Comparison of ENCODE assay signal across 21 cellular contexts in genomic region chr11:130464289-130464812, GRCh38. TPM values are rescaled to one million over a fixed set of nuclear protein-coding genes. Genes with fewer than 3 reads are reported as not detected.
DNase-seq lines count a peak whose midpoint lies in the region; ATAC-seq and TF ChIP-seq lines count a peak whose summit lies in the region.
"Had no signal": no experiment of that assay in that cellular context is flagged by ENCODE, and none has a peak within 500 bp of the region (broad histone marks: within the 10 kb centered on the region; RNA-seq: fewer than 3 reads in every experiment).

No MANE protein-coding gene starts in this region.

- ATAC-seq in HG03095 (IDR thresholded peaks at IDR 0.05; ENCODE audit: unreplicated experiment) (no peak), HG03045 (IDR thresholded peaks at IDR 0.05; ENCODE audit: unreplicated experiment) (no peak), HG03135 (IDR thresholded peaks at IDR 0.05; ENCODE audit: unreplicated experiment) (no peak)
- ATAC-seq: Panc1, SK-N-SH treated with all-trans-retinoic acid at 6 μM for 48 hours had no signal

- no peaks in the 10 kb centered on the region for H3K4me1 ChIP-seq in osteoblast (ENCODE audit: insufficient read depth, low read length)
- no peaks in the 10 kb centered on the region for H3K4me1 ChIP-seq in Caco-2
- H3K4me1 ChIP-seq: BE2C had no signal

- POLR2A ChIA-PET in Caco-2 (lab: Charles Lee): no interaction called here

- CTCF ChIA-PET in Caco-2 (lab: Charles Lee): interaction anchor here (1.2 kb wide), 1 partner anchor 395 kb away, joined by 4 read pairs; no protein-coding TSS in a partner anchor

- no peak overlapping the region for H3K4me3 ChIP-seq in fibroblast of mammary gland (ENCODE audit: control insufficient read depth, low read depth, low read length)
- no peak overlapping the region for H3K4me3 ChIP-seq in osteoblast (ENCODE audit: insufficient read depth, low read length)
- H3K4me3 ChIP-seq in Caco-2 (ENCODE audit: low read depth, low read length): no peak overlapping the region

- H3K4me3 Mint-ChIP-seq in HFFc6 (no peak overlapping the region), Caco-2 (ENCODE audit: unreplicated experiment) (no peak overlapping the region)

- no peaks in the 10 kb centered on the region for H3K9me3 ChIP-seq in osteoblast (ENCODE audit: low read depth, low read length)
- no peaks in the 10 kb centered on the region for H3K9me3 ChIP-seq in Caco-2
- H3K9me3 ChIP-seq: BE2C had no signal

- no peak overlapping the region for H3K4me2 ChIP-seq in osteoblast (ENCODE audit: insufficient read depth, low read length)

- H3K27ac Mint-ChIP-seq in HFFc6 (no peak overlapping the region), Caco-2 (ENCODE audit: unreplicated experiment) (no peak overlapping the region)

- DNase-seq in AG20443 (ENCODE audit: low spot score) (peak; percentile 50), HFFc6 (peak; percentile 3), fibroblast of mammary gland (ENCODE audit: low read depth) (peak; percentile 67), osteoblast (ENCODE audit: insufficient read length, low spot score, missing footprints) (peak; percentile 74), Caco-2 (no peak)
- DNase-seq: BE2C, DND-41, KG1, NCI-H1105, NCI-H146, NCI-H2029, NCI-H2227 treated with DMSO at 0.1 percent for 48 hours, NCI-H510A, NCI-H748 treated with DMSO at 0.1 percent for 48 hours had no signal

- TF ChIP-seq CTCF in HFFc6 (IDR thresholded peaks at IDR 0.05) (no peak), fibroblast of mammary gland (conservative IDR thresholded peaks at IDR 0.05; ENCODE audit: control insufficient read depth, insufficient read depth, low read depth, low read length) (no peak), osteoblast (IDR thresholded peaks at IDR 0.05; ENCODE audit: extremely low read depth, low read depth, low read length) (no peak), Caco-2 (IDR thresholded peaks at IDR 0.05; ENCODE audit: insufficient read depth in 1 of 2, low read depth in 1 of 2, low read length in 1 of 2, severe bottlenecking in 1 of 2, unreplicated experiment in 1 of 2) (no peak)

- peaks cover 8% of the 10 kb centered on the region for H3K27me3 ChIP-seq in osteoblast (ENCODE audit: insufficient read depth, low read length)
- peaks cover 6% of the 10 kb centered on the region for H3K27me3 ChIP-seq in Caco-2 (replicated peaks; ENCODE audit: control insufficient read depth, insufficient read depth, low read length)
- H3K27me3 ChIP-seq: BE2C had no signal

- no peak overlapping the region for H2AFZ ChIP-seq in osteoblast (ENCODE audit: low read length)

- H3K4me1 Mint-ChIP-seq in HFFc6 (ENCODE audit: low read depth) (no peaks in the 10 kb centered on the region), Caco-2 (ENCODE audit: low read depth, unreplicated experiment) (no peaks in the 10 kb centered on the region)

- no peak overlapping the region for H3K27ac ChIP-seq in osteoblast (ENCODE audit: low read depth, low read length)

- H4K20me1 ChIP-seq in osteoblast (ENCODE audit: insufficient read depth, low read length): no peaks in the 10 kb centered on the region

- H3K27me3 Mint-ChIP-seq in HFFc6 (ENCODE audit: insufficient read depth) (peaks cover 12% of the 10 kb centered on the region), Caco-2 (ENCODE audit: insufficient read depth, unreplicated experiment) (peaks cover 8% of the 10 kb centered on the region)

- H3K79me2 ChIP-seq in osteoblast (ENCODE audit: insufficient read depth, low read length): no peaks in the 10 kb centered on the region

- H3K36me3 ChIP-seq in osteoblast (ENCODE audit: insufficient read depth, low read length): no peaks in the 10 kb centered on the region
- no peaks in the 10 kb centered on the region for H3K36me3 ChIP-seq in Caco-2 (ENCODE audit: control insufficient read depth, insufficient read depth, low read length)
- H3K36me3 ChIP-seq: BE2C had no signal

- H3K9me3 Mint-ChIP-seq in HFFc6: no peaks in the 10 kb centered on the region
- no peaks in the 10 kb centered on the region for H3K9me3 Mint-ChIP-seq in Caco-2 (ENCODE audit: unreplicated experiment)

- intact Hi-C loops in Caco-2 (cut with micrococcal nuclease; ENCODE audit: unreplicated experiment): no loop called here

- no peaks in the 10 kb centered on the region; the same call in 1 of the 2 replicates for H3K36me3 Mint-ChIP-seq in HFFc6 (ENCODE audit: low read depth)
- H3K36me3 Mint-ChIP-seq in Caco-2 (ENCODE audit: insufficient read depth, unreplicated experiment): no peaks in the 10 kb centered on the region

- BruUV-seq in Caco-2 (replicated peaks; lab: Mats Ljungman, UMichigan): no TSS peak

RNA-seq across cellular contexts. Expression of gene ADAMTS15, which starts 15.9 kb away (rescaled TPM):
- total RNA-seq in HFFc6 (2021; fragmentation: NEBNext Ultra II Directional; extraction: Animal tissue kit (Norgen Biotek cat#: 25700)): 1 to 10 TPM in 2 of 6 experiments, under 1 TPM in 4; 0.21 to 1.1 (median 0.94) TPM
- total RNA-seq in osteoblast (2.1 and 4.3 TPM in 2 replicates), Caco-2 (2022) (0.12 and 0.20 TPM in 2 replicates)

RNA-seq across cellular contexts. Expression of gene ADAMTS8, which starts 35.9 kb away (rescaled TPM):
- not detected for total RNA-seq in HFFc6 (2021; fragmentation: NEBNext Ultra II Directional; extraction: Animal tissue kit (Norgen Biotek cat#: 25700))
- total RNA-seq in osteoblast (under 0.01 TPM in 1 of 2 replicates, not detected in the other), Caco-2 (2022) (not detected in 2 replicates)
- total RNA-seq: A172, HT1080 had no signal

Comparison
In these comparisons a context has a peak if more than half of its experiments do, and no peak if none do; other contexts are left out.
1. DNase-seq: peak in AG20443 (single experiment), HFFc6 (single experiment), fibroblast of mammary gland (single experiment) and osteoblast (single experiment); none in Caco-2 (0 of 2).